ENCODE assay signal across 25 cellular contexts in genomic region chr15:39347453-39347852, GRCh38.
"Had no signal": no experiment of that assay in that cellular context is flagged by ENCODE, and none has a peak within 500 bp of the region (broad histone marks: within the 10 kb centered on the region; RNA-seq: fewer than 3 reads in every experiment).

No MANE protein-coding gene starts in this region.

- H3K4me1 ChIP-seq: colonic mucosa, esophagus squamous epithelium, foreskin keratinocyte, left lung, lower lobe of right lung had no signal

- H3K27ac ChIP-seq: colonic mucosa, epithelial cell of prostate, esophagus squamous epithelium, foreskin keratinocyte, gastroesophageal sphincter, heart right ventricle, left lung, lower lobe of right lung had no signal

- ATAC-seq: effector memory CD8-positive, alpha-beta T cell; esophagus mucosa; foreskin keratinocyte; gastroesophageal sphincter; heart right ventricle; left cardiac atrium; left lung; left ventricle myocardium superior; lower lobe of right lung; mucosa of descending colon had no signal

- H3K9me3 ChIP-seq: colonic mucosa, gastroesophageal sphincter, lower lobe of right lung, mucosa of descending colon had no signal

- FAIRE-seq: frontal cortex, islet of Langerhans, keratinocyte had no signal

- H3K4me3 ChIP-seq: colonic mucosa, esophagus squamous epithelium, gastroesophageal sphincter, heart right ventricle, left lung, lower lobe of right lung, mucosa of descending colon had no signal

- H3K27me3 ChIP-seq: colonic mucosa, esophagus squamous epithelium, foreskin keratinocyte, gastroesophageal sphincter, heart right ventricle, left lung had no signal

- DNase-seq: colonic mucosa; cortex of kidney; effector CD8-positive, alpha-beta T cell; effector memory CD8-positive, alpha-beta T cell; endodermal cell; erythroblast; esophagus squamous epithelium; foreskin keratinocyte; glutamatergic neuron; head of caudate nucleus; heart right ventricle; hippocampal formation; left cardiac atrium; left lung; left ventricle myocardium superior; lower lobe of right lung; mesenchymal stem cell; mucosa of descending colon; naive B cell had no signal

- H3K36me3 ChIP-seq: colonic mucosa, esophagus squamous epithelium, gastroesophageal sphincter, heart right ventricle, left lung, lower lobe of right lung had no signal
